In the genomic region with DNA sequence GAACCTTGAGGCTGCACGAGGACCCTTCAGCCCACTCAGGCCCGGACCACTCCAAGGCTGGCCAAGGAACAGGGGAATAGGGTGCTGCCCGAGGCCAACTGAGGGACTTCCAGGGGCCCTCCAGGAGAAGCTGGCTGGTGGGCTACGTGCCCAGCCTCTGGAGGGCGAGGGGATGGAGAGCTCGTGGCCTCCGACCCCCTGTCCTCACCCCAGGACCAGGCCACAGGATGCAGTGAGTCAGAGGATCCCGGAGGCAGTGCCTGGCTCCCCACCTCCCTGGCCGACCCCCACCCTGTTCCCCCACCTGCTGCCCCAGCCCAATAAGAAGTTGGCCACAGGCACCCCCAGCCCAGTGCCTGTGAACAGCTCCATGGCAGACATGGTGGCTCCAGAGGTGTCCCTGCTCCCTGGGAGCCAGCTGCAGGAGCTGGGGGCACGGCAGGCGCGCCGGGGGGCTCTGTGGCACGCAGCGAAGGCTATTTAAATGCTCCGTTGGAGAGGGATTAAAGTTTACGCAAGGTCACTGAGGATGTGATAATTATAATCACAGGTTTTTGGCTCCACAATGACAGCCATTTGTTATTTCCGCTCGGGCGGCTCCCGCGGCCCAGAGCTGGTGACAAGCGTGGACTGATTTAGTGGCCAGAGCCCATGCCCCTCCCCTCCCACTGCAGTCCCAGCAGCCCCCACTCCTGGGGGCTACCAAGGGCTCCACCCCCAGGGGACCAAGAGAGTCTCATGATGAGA, we compare ENCODE assay signal across 23 cellular contexts.
DNase-seq lines count a peak whose midpoint lies in the region; ATAC-seq and TF ChIP-seq lines count a peak whose summit lies in the region.
"Had no signal": no experiment of that assay in that cellular context is flagged by ENCODE, and none has a peak within 500 bp of the region (broad histone marks: within the 10 kb centered on the region; RNA-seq: fewer than 3 reads in every experiment).

No MANE protein-coding gene starts in this region.

- H3K36me3 ChIP-seq in left ventricle myocardium inferior (no peaks in the 10 kb centered on the region), testis (ENCODE audit: low read depth, missing control alignments) (no peaks in the 10 kb centered on the region)
- H3K36me3 ChIP-seq: colonic mucosa, esophagus muscularis mucosa, vagina had no signal

- in situ Hi-C loops in GM13976 (cut with MboI; ENCODE audit: low sequenced_read_pairs, unreplicated experiment): no loop called here

- no peak overlapping the region for H3K4me3 ChIP-seq in left ventricle myocardium inferior
- H3K4me3 ChIP-seq in testis: no peak overlapping the region
- H3K4me3 ChIP-seq: colonic mucosa, esophagus muscularis mucosa, GM12878, vagina had no signal

- peaks cover 14% of the 10 kb centered on the region for H3K4me1 ChIP-seq in left ventricle myocardium inferior
- no peaks in the 10 kb centered on the region for H3K4me1 ChIP-seq in testis
- H3K4me1 ChIP-seq: colonic mucosa, vagina had no signal

- DNase-seq in Right ventricle myocardium superior (no peak), left ventricle myocardium inferior (no peak), ecto neural progenitor cell (ENCODE audit: low spot score) (peak; percentile 32), mesenteric fat pad (ENCODE audit: low spot score) (peak; percentile 80), GM13976 (ENCODE audit: low spot score) (no peak), testis (no peak)
- DNase-seq: activated CD4-positive, alpha-beta T cell treated with anti-CD3 and anti-CD28 coated beads, Interleukin-2, amount 50 U/mL, for 4 hours; activated CD4-positive, CD25-positive, alpha-beta regulatory T cell; activated gamma-delta T cell; amniotic stem cell; colonic mucosa; effector memory CD8-positive, alpha-beta T cell; foreskin melanocyte; hypothalamus; NCI-H187; NCI-H526 treated with DMSO at 0.1 percent for 48 hours; small intestine; T-helper 9 cell had no signal

- peaks cover 75% of the 10 kb centered on the region for H3K27me3 ChIP-seq in left ventricle myocardium inferior (ENCODE audit: low read depth)
- no peaks in the 10 kb centered on the region for H3K27me3 ChIP-seq in testis
- H3K27me3 ChIP-seq: colonic mucosa, vagina had no signal

- intact Hi-C loops in Right ventricle myocardium superior (cut with DNase I): no loop called here
- intact Hi-C loops in left ventricle myocardium inferior (cut with micrococcal nuclease): no loop called here
- intact Hi-C loops in testis (cut with DNase I; ENCODE audit: low total_unique reads): no loop called here

- peak; percentile 29 for ATAC-seq in Right ventricle myocardium superior (ENCODE audit: poor library complexity)
- ATAC-seq in GM21381 (IDR thresholded peaks at IDR 0.05; ENCODE audit: unreplicated experiment): no peak
- ATAC-seq: effector memory CD8-positive, alpha-beta T cell; GM12878; HCT116 had no signal

- TF ChIP-seq POLR2A in testis (IDR thresholded peaks at IDR 0.05): no peak

- 67 to 77% methylated on average over 14 to 22 of the region's 23 CpGs for WGBS in testis, 2 donors

- H3K9me3 ChIP-seq in left ventricle myocardium inferior (replicated peaks): no peaks in the 10 kb centered on the region
- no peaks in the 10 kb centered on the region for H3K9me3 ChIP-seq in testis
- H3K9me3 ChIP-seq: colonic mucosa, esophagus muscularis mucosa, vagina had no signal

- H3K27ac ChIP-seq in left ventricle myocardium inferior (replicated peaks) (no peak overlapping the region), testis (no peak overlapping the region)
- H3K27ac ChIP-seq: colonic mucosa, esophagus muscularis mucosa, vagina had no signal

- TF ChIP-seq CTCF in left ventricle myocardium inferior (IDR thresholded peaks at IDR 0.05; ENCODE audit: borderline replicate concordance): no peak
- TF ChIP-seq CTCF in GM13976 (IDR thresholded peaks at IDR 0.05; ENCODE audit: borderline replicate concordance, control extremely low read depth, extremely low read depth, insufficient read depth, missing control alignments): no peak
- TF ChIP-seq CTCF in testis (IDR thresholded peaks at IDR 0.05): no peak

Comparison
In these comparisons a context has a peak if more than half of its experiments do, and no peak if none do; other contexts are left out.
1. DNase-seq: peak in ecto neural progenitor cell (single experiment) and mesenteric fat pad (single experiment); none in Right ventricle myocardium superior (single experiment), left ventricle myocardium inferior (single experiment), GM13976 (single experiment) and testis (single experiment).